ENCODE assay signal across 21 cellular contexts in genomic region chr20:53550590-53551187, GRCh38. TPM values are rescaled to one million over a fixed set of nuclear protein-coding genes. Genes with fewer than 3 reads are reported as not detected.
DNase-seq lines count a peak whose midpoint lies in the region; ATAC-seq, FAIRE-seq and TF ChIP-seq lines count a peak whose summit lies in the region.
"Had no signal": no experiment of that assay in that cellular context is flagged by ENCODE, and none has a peak within 500 bp of the region (broad histone marks: within the 10 kb centered on the region; RNA-seq: fewer than 3 reads in every experiment).

No MANE protein-coding gene starts in this region.

- H3K36me3 ChIP-seq in HepG2 (replicated peaks in 1 of 2; ENCODE audit: control insufficient read depth in 1 of 2, insufficient read depth in 2 of 2, low read length in 2 of 2) (no peaks in the 10 kb centered on the region), right lobe of liver (no peaks in the 10 kb centered on the region), Panc1 (ENCODE audit: control insufficient read depth, insufficient read depth, low read length) (no peaks in the 10 kb centered on the region)

- TF ChIP-seq CTCF in HepG2 (CRISPR knock-in tag; IDR thresholded peaks at IDR 0.05) (no peak), right lobe of liver (IDR thresholded peaks at IDR 0.05) (no peak), Panc1 (IDR thresholded peaks at IDR 0.05) (no peak), choroid plexus epithelial cell (conservative IDR thresholded peaks at IDR 0.05; ENCODE audit: low read depth, low read length) (no peak)

- no peaks in the 10 kb centered on the region for H3K79me2 ChIP-seq in HepG2 (ENCODE audit: insufficient read depth, low read length)

- no peaks in the 10 kb centered on the region for H3K9me3 ChIP-seq in HepG2 (ENCODE audit: low read length)
- no peaks in the 10 kb centered on the region for H3K9me3 ChIP-seq in right lobe of liver
- no peaks in the 10 kb centered on the region for H3K9me3 ChIP-seq in Panc1 (ENCODE audit: control insufficient read depth, insufficient read depth, low read depth, low read length)
- no peaks in the 10 kb centered on the region for H3K9me3 ChIP-seq in T-helper 17 cell (ENCODE audit: control insufficient read depth, low read length, poor library complexity, severe bottlenecking)

- CTCF ChIA-PET in HepG2 (lab: Yijun Ruan, JAX; ENCODE audit: low intra/inter-chr PET ratio, low total read pairs): no interaction called here
- CTCF ChIA-PET in Panc1 (lab: Charles Lee): interaction anchor here (1.1 kb wide), 1 partner anchor 26 kb away, joined by 5 read pairs; no protein-coding TSS in a partner anchor

- peak overlapping the region; percentile 68 for H3K4me2 ChIP-seq in HepG2 (ENCODE audit: low read depth, low read length)
- H3K4me2 ChIP-seq: KMS-11 had no signal

- no peaks in the 10 kb centered on the region for H4K20me1 ChIP-seq in HepG2 (ENCODE audit: insufficient read depth, low read length)

- no peak overlapping the region for H3K9ac ChIP-seq in HepG2 (ENCODE audit: insufficient read depth, low read depth, low read length)
- H3K9ac ChIP-seq: KMS-11 had no signal

- peak; percentile 25 for ATAC-seq in HepG2
- no peak for ATAC-seq in right lobe of liver
- no peak for ATAC-seq in Panc1
- ATAC-seq in T-helper 17 cell: no peak

- BruUV-seq in HepG2 (replicated peaks; lab: Mats Ljungman, UMichigan): no TSS peak
- no TSS peak for BruUV-seq in Panc1 (replicated peaks; lab: Mats Ljungman, UMichigan)

- no peaks in the 10 kb centered on the region for H3K27me3 Mint-ChIP-seq in T-helper 17 cell

- H3K27ac Mint-ChIP-seq in T-helper 17 cell: no peak overlapping the region

- 0 out of 4 replicates have a peak, but pooled peaks have one; percentile 11 to 17 for TF ChIP-seq EP300 in HepG2 (IDR thresholded peaks at IDR 0.05; ENCODE audit: low read depth in 2 of 2, low read length in 2 of 2)
- TF ChIP-seq EP300 in HepG2 (CRISPR knock-in tag; IDR thresholded peaks at IDR 0.05; ENCODE audit: borderline replicate concordance): no peak

- H2AFZ ChIP-seq in HepG2 (ENCODE audit: low read length): no peak overlapping the region

- TF ChIP-seq RAD21 in HepG2 (CRISPR knock-in tag; IDR thresholded peaks at IDR 0.05): no peak

- H3K4me1 Mint-ChIP-seq in T-helper 17 cell: peaks cover 7% of the 10 kb centered on the region

- DNase-seq in HepG2 (ENCODE audit: low spot score) (peak; percentile 63), right lobe of liver (no peak), Panc1 (ENCODE audit: low read depth, low spot score) (no peak), choroid plexus epithelial cell (ENCODE audit: low read depth) (peak; percentile 9), NCI-H1105 treated with DMSO at 0.1 percent for 48 hours (lab: John Stamatoyannopoulos, UW) (no peak), GM12891 (ENCODE audit: insufficient read length, low spot score) (no peak), T-helper 17 cell (no peak), NCI-H146 treated with DMSO at 0.1 percent for 48 hours (lab: John Stamatoyannopoulos, UW; ENCODE audit: unreplicated experiment) (no peak)
- DNase-seq: COR-L47, DMS153, EL, H9, MM.1S, NCI-H1436 treated with DMSO at 0.1 percent for 48 hours, NCI-H446, NCI-H748 treated with DMSO at 0.1 percent for 48 hours, SHP77 treated with DMSO at 0.1 percent for 48 hours had no signal

- H3K27me3 ChIP-seq in HepG2 (ENCODE audit: control insufficient read depth in 1 of 2, insufficient read depth in 2 of 2, low read length in 2 of 2) (no peaks in the 10 kb centered on the region), right lobe of liver (no peaks in the 10 kb centered on the region), Panc1 (ENCODE audit: control insufficient read depth, insufficient read depth, low read length) (no peaks in the 10 kb centered on the region)

- in situ Hi-C loops in HepG2 (cut with HindIII; ENCODE audit: extremely low pct_ligation_motif_present, low pct_unique_long_range_greater_than_20kb): no loop called here
- in situ Hi-C loops in Panc1 (cut with HindIII; ENCODE audit: low pct_unique_long_range_greater_than_20kb, low sequenced_read_pairs): no loop called here

- H3K4me1 ChIP-seq in HepG2 (ENCODE audit: insufficient read depth, low read length): peaks cover 76% of the 10 kb centered on the region
- H3K4me1 ChIP-seq in right lobe of liver: peaks cover 0 to 25% (median 10%) of the 10 kb centered on the region in 4 donors
- H3K4me1 ChIP-seq in Panc1 (ENCODE audit: control insufficient read depth, insufficient read depth, low read length): peaks cover 3% of the 10 kb centered on the region

- intact Hi-C loops in HepG2 (cut with micrococcal nuclease; ENCODE audit: unreplicated experiment) (loop anchor here (1.0 kb wide), 1 partner anchor 390 kb away; no protein-coding TSS in a partner anchor), right lobe of liver (cut with DNase I) (no loop called here), Panc1 (cut with micrococcal nuclease; ENCODE audit: unreplicated experiment) (no loop called here)

- peak overlapping the region; percentile 73 for H3K27ac ChIP-seq in HepG2 (ENCODE audit: extremely low read length, insufficient read depth, low read length)
- H3K27ac ChIP-seq in right lobe of liver: no peak overlapping the region
- H3K27ac ChIP-seq in Panc1 (ENCODE audit: low read length): 0 out of 2 replicates have a peak overlapping the region, but pooled peaks have one; percentile 4
- H3K27ac ChIP-seq: KMS-11 had no signal

- H3K4me3 Mint-ChIP-seq in T-helper 17 cell: no peak overlapping the region
- H3K4me3 Mint-ChIP-seq: CD14-positive monocyte, H9 had no signal

- H3K4me3 ChIP-seq in HepG2 (replicated peaks in 1 of 3; ENCODE audit: insufficient read depth in 1 of 3, low read depth in 2 of 3, low read length in 3 of 3) (peak overlapping the region in 2 of 3 experiments; percentile 15 to 51; a peak in 4 of 6 replicates), right lobe of liver (no peak overlapping the region), Panc1 (ENCODE audit: low read depth in 2 of 2, low read length in 2 of 2) (no peak overlapping the region), choroid plexus epithelial cell (ENCODE audit: low read depth, low read length) (no peak overlapping the region)

- no peak for TF ChIP-seq POLR2A in HepG2 (IDR thresholded peaks at IDR 0.05; ENCODE audit: insufficient read depth in 1 of 2, low read depth in 2 of 2, low read length in 2 of 2)
- TF ChIP-seq POLR2A in right lobe of liver (IDR thresholded peaks at IDR 0.05): no peak
- TF ChIP-seq POLR2A in GM12891 (IDR thresholded peaks at IDR 0.05; ENCODE audit: low read depth, low read length): no peak

- FAIRE-seq in HepG2 (lab: Jason Lieb, UNC) (peak; percentile 47), GM12891 (lab: Jason Lieb, UNC) (no peak)
- FAIRE-seq: A204.1, RCC 7860 had no signal

- WGBS in HepG2 (ENCODE audit: low lambda C conversion rate): 10% methylated on average over 8 of the region's 8 CpGs
- 50% methylated on average over 7 of the region's 8 CpGs for WGBS in right lobe of liver (ENCODE audit: insufficient coverage, low coverage, low lambda C conversion rate, missing lambda C conversion rate)

- no peaks in the 10 kb centered on the region for H3K36me3 Mint-ChIP-seq in T-helper 17 cell (ENCODE audit: low read depth)

- POLR2A ChIA-PET in HepG2 (lab: Yijun Ruan, JAX): interaction anchor here (0.9 to 2.1 kb wide), 10 partner anchors 11 to 517 kb away, joined by 3 to 12 read pairs (median 5); no protein-coding TSS in a partner anchor
- POLR2A ChIA-PET in Panc1 (lab: Charles Lee): no interaction called here

TF ChIP-seq in HepG2, 621 proteins besides CTCF, POLR2A, EP300 and RAD21 (continues in another document):
- TF ChIP-seq RFX3 (CRISPR knock-in tag; IDR thresholded peaks at IDR 0.05): no peak

TF ChIP-seq in GM12891, 5 proteins besides CTCF, POLR2A, EP300 and RAD21:
- TF ChIP-seq SPI1 (IDR thresholded peaks at IDR 0.05; ENCODE audit: low read depth, low read length) (no peak), PAX5 (IDR thresholded peaks at IDR 0.05; ENCODE audit: insufficient read depth, low read length, severe bottlenecking) (no peak), POLR2AphosphoS5 (IDR thresholded peaks at IDR 0.05; ENCODE audit: low read depth, low read length) (no peak), TAF1 (IDR thresholded peaks at IDR 0.05; ENCODE audit: low read depth, low read length) (no peak), POU2F2 (IDR thresholded peaks at IDR 0.05; ENCODE audit: low read depth, low read length) (no peak)

RNA-seq across cellular contexts. Expression of gene ZNF217, which starts 43.0 kb away (rescaled TPM):
- total RNA-seq in HepG2 (2016; rRNA removed; fragmentation: Illumina TruSeq; extraction: Trizol) (29.8 and 65.0 TPM in 2 replicates), right lobe of liver (10 to 100 TPM; 11.3 to 27.1 (median 15.8) TPM), Panc1 (2021; ENCODE audit: unreplicated experiment) (210 TPM), T-helper 17 cell (10 to 100 TPM; 70.4 to 72.8 TPM)
- 3.8 and 3.9 TPM in 2 replicates for total RNA-seq in HepG2 (2016; cell fraction: cytosol; rRNA removed; fragmentation: Illumina TruSeq; extraction: Trizol; ENCODE audit: low read depth)
- 30.1 and 52.5 TPM in 2 replicates for total RNA-seq in HepG2 (2016; cell fraction: insoluble cytoplasmic fraction; rRNA removed; fragmentation: Illumina TruSeq; extraction: Trizol)
- 17.5 and 18.9 TPM in 2 replicates for total RNA-seq in HepG2 (2016; cell fraction: membrane; rRNA removed; fragmentation: Illumina TruSeq; extraction: Trizol)
- 46.4 and 49.3 TPM in 2 replicates for total RNA-seq in HepG2 (2016; cell fraction: nucleus; rRNA removed; fragmentation: Illumina TruSeq; extraction: Trizol)
- polyA plus RNA-seq in HepG2 (2011; rRNA removed): 22.3 and 23.7 TPM in 2 replicates
- 16.1 and 20.6 TPM in 2 replicates for polyA plus RNA-seq in HepG2 (2011; cell fraction: cytosol; rRNA removed)
- 28.1 and 34.2 TPM in 2 replicates for polyA plus RNA-seq in HepG2 (2011; cell fraction: nucleus; rRNA removed)
- 30.6 and 41.2 TPM in 2 replicates for polyA plus RNA-seq in HepG2 (2012)
- polyA plus RNA-seq in HepG2 (2016; cell fraction: cytosol; fragmentation: Illumina TruSeq; extraction: Trizol; ENCODE audit: low read depth): 0.85 and 1.1 TPM in 2 replicates
- 50.4 and 54.5 TPM in 2 replicates for polyA plus RNA-seq in HepG2 (2016; cell fraction: insoluble cytoplasmic fraction; fragmentation: Illumina TruSeq; extraction: Trizol; ENCODE audit: low read depth)
- 5.7 and 6.3 TPM in 2 replicates for polyA plus RNA-seq in HepG2 (2016; cell fraction: membrane; fragmentation: Illumina TruSeq; extraction: Trizol; ENCODE audit: low read depth)
- 66.7 and 71.5 TPM in 2 replicates for polyA plus RNA-seq in HepG2 (2016; cell fraction: nucleus; fragmentation: Illumina TruSeq; extraction: Trizol; ENCODE audit: insufficient read depth, low read depth)
- polyA minus RNA-seq in HepG2 (2011; rRNA and poly(A)+ RNA removed; ENCODE audit: low replicate concordance): 13.5 and 82.3 TPM in 2 replicates
- polyA minus RNA-seq in HepG2 (2011; cell fraction: cytosol; rRNA and poly(A)+ RNA removed): 62.7 and 65.9 TPM in 2 replicates
- 63.2 and 86.3 TPM in 2 replicates for polyA minus RNA-seq in HepG2 (2011; cell fraction: nucleus; rRNA and poly(A)+ RNA removed)
- 80.1 TPM for polyA plus RNA-seq in Panc1 (2012; ENCODE audit: insufficient read length)
- polyA plus RNA-seq in GM12891 (2012; ENCODE audit: low read depth, missing spikeins): 19.2 TPM

Comparison
In these comparisons a context has a peak if more than half of its experiments do, and no peak if none do; other contexts are left out.
1. DNase-seq: peak in HepG2 (single experiment) and choroid plexus epithelial cell (single experiment); none in right lobe of liver (0 of 3), Panc1 (single experiment), NCI-H1105 treated with DMSO at 0.1 percent for 48 hours (single experiment), GM12891 (single experiment), T-helper 17 cell (0 of 3) and NCI-H146 treated with DMSO at 0.1 percent for 48 hours (single experiment).
2. H3K27ac ChIP-seq: peak in HepG2 (single experiment) and Panc1 (single experiment); none in right lobe of liver (0 of 3).
3. H3K4me3 ChIP-seq: peak in HepG2 (2 of 3); none in right lobe of liver (0 of 3), Panc1 (0 of 2) and choroid plexus epithelial cell (single experiment).